1 cellular context compared by ENCODE assay signal in the genomic region with DNA sequence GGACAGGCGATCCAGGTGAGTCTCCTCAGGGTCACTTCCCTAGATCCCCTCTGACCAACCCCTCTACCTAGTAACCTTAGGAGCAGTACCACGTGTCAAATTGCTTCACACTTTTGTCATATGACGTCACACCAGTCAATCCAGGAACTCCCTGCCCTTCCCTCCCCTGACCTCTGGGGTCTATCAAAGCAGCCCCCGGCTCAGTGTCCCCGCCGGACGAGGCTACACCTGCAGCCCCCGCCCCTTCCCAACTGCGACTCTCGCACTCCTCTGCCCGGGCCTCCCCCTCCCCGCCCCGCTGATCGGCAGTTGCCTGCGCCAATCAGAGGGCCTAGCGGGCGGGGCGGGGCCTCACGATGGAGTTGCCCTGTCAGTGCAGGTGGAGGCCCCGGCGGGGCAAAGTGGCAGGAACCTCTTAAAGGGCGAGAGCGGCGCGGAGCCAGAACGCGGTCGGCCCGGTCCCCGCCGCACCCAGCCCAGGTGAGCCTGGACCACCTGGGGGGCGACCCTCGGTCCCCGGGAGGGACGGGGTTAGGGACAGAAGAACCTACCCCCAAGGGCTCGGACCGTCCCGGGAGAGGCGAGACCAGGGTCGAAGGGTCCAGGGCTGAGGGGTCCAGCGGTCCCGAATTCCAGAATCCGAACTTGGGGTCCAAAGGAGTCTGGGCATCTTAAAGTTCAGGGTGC.
TF ChIP-seq lines count a peak whose summit lies in the region.

No MANE protein-coding gene starts in this region.

TF ChIP-seq in HEK293, 187 proteins besides CTCF, POLR2A, EP300 and RAD21 (continued from another document):
- TF ChIP-seq, protein P1, sequence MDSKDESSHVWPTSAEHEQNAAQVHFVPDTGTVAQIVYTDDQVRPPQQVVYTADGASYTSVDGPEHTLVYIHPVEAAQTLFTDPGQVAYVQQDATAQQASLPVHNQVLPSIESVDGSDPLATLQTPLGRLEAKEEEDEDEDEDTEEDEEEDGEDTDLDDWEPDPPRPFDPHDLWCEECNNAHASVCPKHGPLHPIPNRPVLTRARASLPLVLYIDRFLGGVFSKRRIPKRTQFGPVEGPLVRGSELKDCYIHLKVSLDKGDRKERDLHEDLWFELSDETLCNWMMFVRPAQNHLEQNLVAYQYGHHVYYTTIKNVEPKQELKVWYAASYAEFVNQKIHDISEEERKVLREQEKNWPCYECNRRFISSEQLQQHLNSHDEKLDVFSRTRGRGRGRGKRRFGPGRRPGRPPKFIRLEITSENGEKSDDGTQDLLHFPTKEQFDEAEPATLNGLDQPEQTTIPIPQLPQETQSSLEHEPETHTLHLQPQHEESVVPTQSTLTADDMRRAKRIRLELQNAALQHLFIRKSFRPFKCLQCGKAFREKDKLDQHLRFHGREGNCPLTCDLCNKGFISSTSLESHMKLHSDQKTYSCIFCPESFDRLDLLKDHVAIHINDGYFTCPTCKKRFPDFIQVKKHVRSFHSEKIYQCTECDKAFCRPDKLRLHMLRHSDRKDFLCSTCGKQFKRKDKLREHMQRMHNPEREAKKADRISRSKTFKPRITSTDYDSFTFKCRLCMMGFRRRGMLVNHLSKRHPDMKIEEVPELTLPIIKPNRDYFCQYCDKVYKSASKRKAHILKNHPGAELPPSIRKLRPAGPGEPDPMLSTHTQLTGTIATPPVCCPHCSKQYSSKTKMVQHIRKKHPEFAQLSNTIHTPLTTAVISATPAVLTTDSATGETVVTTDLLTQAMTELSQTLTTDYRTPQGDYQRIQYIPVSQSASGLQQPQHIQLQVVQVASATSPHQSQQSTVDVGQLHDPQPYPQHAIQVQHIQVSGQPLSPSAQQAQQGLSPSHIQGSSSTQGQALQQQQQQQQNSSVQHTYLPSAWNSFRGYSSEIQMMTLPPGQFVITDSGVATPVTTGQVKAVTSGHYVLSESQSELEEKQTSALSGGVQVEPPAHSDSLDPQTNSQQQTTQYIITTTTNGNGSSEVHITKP (tag by site-specific recombination; IDR thresholded peaks at IDR 0.05) = peak; percentile 80
- TF ChIP-seq ZNF155 (tag by site-specific recombination; IDR thresholded peaks at IDR 0.05) (no peak), ZXDB (tag by site-specific recombination; IDR thresholded peaks at IDR 0.05) (peak; percentile 87; the same call in 1 of the 2 replicates), ZNF664 (tag by site-specific recombination; IDR thresholded peaks at IDR 0.05) (no peak), ZBTB17 (tag by site-specific recombination; IDR thresholded peaks at IDR 0.05) (peak; percentile 49; the same call in 1 of the 2 replicates), ZNF138 (tag by site-specific recombination; IDR thresholded peaks at IDR 0.05; ENCODE audit: borderline replicate concordance) (no peak), ZNF37A (tag by site-specific recombination; IDR thresholded peaks at IDR 0.05) (no peak), ZNF501 (tag by site-specific recombination; IDR thresholded peaks at IDR 0.05) (peak; percentile 83; the same call in 1 of the 2 replicates), ZSCAN16 (tag by site-specific recombination; IDR thresholded peaks at IDR 0.05) (no peak), KLF1 (tag by site-specific recombination; IDR thresholded peaks at IDR 0.05) (peak; percentile 54; the same call in 1 of the 2 replicates), ZNF184 (tag by site-specific recombination; IDR thresholded peaks at IDR 0.05) (no peak), ZNF529 (tag by site-specific recombination; IDR thresholded peaks at IDR 0.05; ENCODE audit: insufficient replicate concordance) (no peak), KLF8 (tag by site-specific recombination; IDR thresholded peaks at IDR 0.05) (peak; percentile 91), ZNF580 (tag by site-specific recombination; IDR thresholded peaks at IDR 0.05) (0 out of 2 replicates have a peak, but pooled peaks have one; percentile 41), ZIC2 (tag by site-specific recombination; IDR thresholded peaks at IDR 0.05) (peak; percentile 22; the same call in 1 of the 2 replicates), ZNF133 (tag by site-specific recombination; IDR thresholded peaks at IDR 0.05) (no peak), ZNF521 (tag by site-specific recombination; IDR thresholded peaks at IDR 0.05) (no peak), SP7 (tag by site-specific recombination; IDR thresholded peaks at IDR 0.05) (peak; percentile 66), ZFP37 (tag by site-specific recombination; IDR thresholded peaks at IDR 0.05) (0 out of 2 replicates have a peak, but pooled peaks have one; percentile 23), ZBTB8A (tag by site-specific recombination; IDR thresholded peaks at IDR 0.05) (peak; percentile 77), ZNF623 (tag by site-specific recombination; IDR thresholded peaks at IDR 0.05) (no peak), ZNF768 (tag by site-specific recombination; IDR thresholded peaks at IDR 0.05) (no peak), SP2 (tag by site-specific recombination; IDR thresholded peaks at IDR 0.05) (peak; percentile 91), ZNF610 (tag by site-specific recombination; IDR thresholded peaks at IDR 0.05; ENCODE audit: borderline replicate concordance) (no peak; the same call in 1 of the 2 replicates), SALL2 (tag by site-specific recombination; IDR thresholded peaks at IDR 0.05; ENCODE audit: borderline replicate concordance) (no peak), ZBTB48 (tag by site-specific recombination; IDR thresholded peaks at IDR 0.05) (peak; percentile 52; the same call in 1 of the 2 replicates), ZNF416 (tag by site-specific recombination; IDR thresholded peaks at IDR 0.05) (no peak), ZNF561 (tag by site-specific recombination; IDR thresholded peaks at IDR 0.05; ENCODE audit: borderline replicate concordance) (peak; percentile 76; the same call in 1 of the 2 replicates)
- TF ChIP-seq, protein P2, sequence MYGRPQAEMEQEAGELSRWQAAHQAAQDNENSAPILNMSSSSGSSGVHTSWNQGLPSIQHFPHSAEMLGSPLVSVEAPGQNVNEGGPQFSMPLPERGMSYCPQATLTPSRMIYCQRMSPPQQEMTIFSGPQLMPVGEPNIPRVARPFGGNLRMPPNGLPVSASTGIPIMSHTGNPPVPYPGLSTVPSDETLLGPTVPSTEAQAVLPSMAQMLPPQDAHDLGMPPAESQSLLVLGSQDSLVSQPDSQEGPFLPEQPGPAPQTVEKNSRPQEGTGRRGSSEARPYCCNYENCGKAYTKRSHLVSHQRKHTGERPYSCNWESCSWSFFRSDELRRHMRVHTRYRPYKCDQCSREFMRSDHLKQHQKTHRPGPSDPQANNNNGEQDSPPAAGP (tag by site-specific recombination; IDR thresholded peaks at IDR 0.05) = peak; percentile 33; the same call in 1 of the 2 replicates
- TF ChIP-seq, protein P3, sequence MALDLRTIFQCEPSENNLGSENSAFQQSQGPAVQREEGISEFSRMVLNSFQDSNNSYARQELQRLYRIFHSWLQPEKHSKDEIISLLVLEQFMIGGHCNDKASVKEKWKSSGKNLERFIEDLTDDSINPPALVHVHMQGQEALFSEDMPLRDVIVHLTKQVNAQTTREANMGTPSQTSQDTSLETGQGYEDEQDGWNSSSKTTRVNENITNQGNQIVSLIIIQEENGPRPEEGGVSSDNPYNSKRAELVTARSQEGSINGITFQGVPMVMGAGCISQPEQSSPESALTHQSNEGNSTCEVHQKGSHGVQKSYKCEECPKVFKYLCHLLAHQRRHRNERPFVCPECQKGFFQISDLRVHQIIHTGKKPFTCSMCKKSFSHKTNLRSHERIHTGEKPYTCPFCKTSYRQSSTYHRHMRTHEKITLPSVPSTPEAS (tag by site-specific recombination; IDR thresholded peaks at IDR 0.05) = 0 out of 2 replicates have a peak, but pooled peaks have one; percentile 12
- TF ChIP-seq, protein P4, sequence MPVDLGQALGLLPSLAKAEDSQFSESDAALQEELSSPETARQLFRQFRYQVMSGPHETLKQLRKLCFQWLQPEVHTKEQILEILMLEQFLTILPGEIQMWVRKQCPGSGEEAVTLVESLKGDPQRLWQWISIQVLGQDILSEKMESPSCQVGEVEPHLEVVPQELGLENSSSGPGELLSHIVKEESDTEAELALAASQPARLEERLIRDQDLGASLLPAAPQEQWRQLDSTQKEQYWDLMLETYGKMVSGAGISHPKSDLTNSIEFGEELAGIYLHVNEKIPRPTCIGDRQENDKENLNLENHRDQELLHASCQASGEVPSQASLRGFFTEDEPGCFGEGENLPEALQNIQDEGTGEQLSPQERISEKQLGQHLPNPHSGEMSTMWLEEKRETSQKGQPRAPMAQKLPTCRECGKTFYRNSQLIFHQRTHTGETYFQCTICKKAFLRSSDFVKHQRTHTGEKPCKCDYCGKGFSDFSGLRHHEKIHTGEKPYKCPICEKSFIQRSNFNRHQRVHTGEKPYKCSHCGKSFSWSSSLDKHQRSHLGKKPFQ (tag by site-specific recombination; IDR thresholded peaks at IDR 0.05) = peak; percentile 61
- TF ChIP-seq, protein P5, sequence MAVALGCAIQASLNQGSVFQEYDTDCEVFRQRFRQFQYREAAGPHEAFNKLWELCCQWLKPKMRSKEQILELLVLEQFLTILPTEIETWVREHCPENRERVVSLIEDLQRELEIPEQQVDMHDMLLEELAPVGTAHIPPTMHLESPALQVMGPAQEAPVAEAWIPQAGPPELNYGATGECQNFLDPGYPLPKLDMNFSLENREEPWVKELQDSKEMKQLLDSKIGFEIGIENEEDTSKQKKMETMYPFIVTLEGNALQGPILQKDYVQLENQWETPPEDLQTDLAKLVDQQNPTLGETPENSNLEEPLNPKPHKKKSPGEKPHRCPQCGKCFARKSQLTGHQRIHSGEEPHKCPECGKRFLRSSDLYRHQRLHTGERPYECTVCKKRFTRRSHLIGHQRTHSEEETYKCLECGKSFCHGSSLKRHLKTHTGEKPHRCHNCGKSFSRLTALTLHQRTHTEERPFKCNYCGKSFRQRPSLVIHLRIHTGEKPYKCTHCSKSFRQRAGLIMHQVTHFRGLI (tag by site-specific recombination; IDR thresholded peaks at IDR 0.05) = 0 out of 2 replicates have a peak, but pooled peaks have one; percentile 29
- TF ChIP-seq, protein P6, sequence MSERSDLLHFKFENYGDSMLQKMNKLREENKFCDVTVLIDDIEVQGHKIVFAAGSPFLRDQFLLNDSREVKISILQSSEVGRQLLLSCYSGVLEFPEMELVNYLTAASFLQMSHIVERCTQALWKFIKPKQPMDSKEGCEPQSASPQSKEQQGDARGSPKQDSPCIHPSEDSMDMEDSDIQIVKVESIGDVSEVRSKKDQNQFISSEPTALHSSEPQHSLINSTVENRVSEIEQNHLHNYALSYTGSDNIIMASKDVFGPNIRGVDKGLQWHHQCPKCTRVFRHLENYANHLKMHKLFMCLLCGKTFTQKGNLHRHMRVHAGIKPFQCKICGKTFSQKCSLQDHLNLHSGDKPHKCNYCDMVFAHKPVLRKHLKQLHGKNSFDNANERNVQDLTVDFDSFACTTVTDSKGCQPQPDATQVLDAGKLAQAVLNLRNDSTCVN (tag by site-specific recombination; optimal IDR thresholded peaks at IDR 0.05) = peak; percentile 49
- TF ChIP-seq, protein P7, sequence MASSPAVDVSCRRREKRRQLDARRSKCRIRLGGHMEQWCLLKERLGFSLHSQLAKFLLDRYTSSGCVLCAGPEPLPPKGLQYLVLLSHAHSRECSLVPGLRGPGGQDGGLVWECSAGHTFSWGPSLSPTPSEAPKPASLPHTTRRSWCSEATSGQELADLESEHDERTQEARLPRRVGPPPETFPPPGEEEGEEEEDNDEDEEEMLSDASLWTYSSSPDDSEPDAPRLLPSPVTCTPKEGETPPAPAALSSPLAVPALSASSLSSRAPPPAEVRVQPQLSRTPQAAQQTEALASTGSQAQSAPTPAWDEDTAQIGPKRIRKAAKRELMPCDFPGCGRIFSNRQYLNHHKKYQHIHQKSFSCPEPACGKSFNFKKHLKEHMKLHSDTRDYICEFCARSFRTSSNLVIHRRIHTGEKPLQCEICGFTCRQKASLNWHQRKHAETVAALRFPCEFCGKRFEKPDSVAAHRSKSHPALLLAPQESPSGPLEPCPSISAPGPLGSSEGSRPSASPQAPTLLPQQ (tag by site-specific recombination; IDR thresholded peaks at IDR 0.05) = peak; percentile 60
- TF ChIP-seq, protein P8, sequence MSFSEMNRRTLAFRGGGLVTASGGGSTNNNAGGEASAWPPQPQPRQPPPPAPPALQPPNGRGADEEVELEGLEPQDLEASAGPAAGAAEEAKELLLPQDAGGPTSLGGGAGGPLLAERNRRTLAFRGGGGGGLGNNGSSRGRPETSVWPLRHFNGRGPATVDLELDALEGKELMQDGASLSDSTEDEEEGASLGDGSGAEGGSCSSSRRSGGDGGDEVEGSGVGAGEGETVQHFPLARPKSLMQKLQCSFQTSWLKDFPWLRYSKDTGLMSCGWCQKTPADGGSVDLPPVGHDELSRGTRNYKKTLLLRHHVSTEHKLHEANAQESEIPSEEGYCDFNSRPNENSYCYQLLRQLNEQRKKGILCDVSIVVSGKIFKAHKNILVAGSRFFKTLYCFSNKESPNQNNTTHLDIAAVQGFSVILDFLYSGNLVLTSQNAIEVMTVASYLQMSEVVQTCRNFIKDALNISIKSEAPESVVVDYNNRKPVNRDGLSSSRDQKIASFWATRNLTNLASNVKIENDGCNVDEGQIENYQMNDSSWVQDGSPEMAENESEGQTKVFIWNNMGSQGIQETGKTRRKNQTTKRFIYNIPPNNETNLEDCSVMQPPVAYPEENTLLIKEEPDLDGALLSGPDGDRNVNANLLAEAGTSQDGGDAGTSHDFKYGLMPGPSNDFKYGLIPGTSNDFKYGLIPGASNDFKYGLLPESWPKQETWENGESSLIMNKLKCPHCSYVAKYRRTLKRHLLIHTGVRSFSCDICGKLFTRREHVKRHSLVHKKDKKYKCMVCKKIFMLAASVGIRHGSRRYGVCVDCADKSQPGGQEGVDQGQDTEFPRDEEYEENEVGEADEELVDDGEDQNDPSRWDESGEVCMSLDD (tag by site-specific recombination; IDR thresholded peaks at IDR 0.05) = peak; percentile 68; the same call in 1 of the 2 replicates
